8 cellular contexts compared by ENCODE assay signal in genomic region chr13:113152894-113153809, GRCh38. TPM values are rescaled to one million over a fixed set of nuclear protein-coding genes. Genes with fewer than 3 reads are reported as not detected.
DNase-seq lines count a peak whose midpoint lies in the region; FAIRE-seq and TF ChIP-seq lines count a peak whose summit lies in the region.

No MANE protein-coding gene starts in this region.

- peak overlapping the region; percentile 66 for H3K4me3 Mint-ChIP-seq in activated naive CD8-positive, alpha-beta T cell treated with anti-CD3 and anti-CD28 coated beads for 36 hours

- H3K27ac Mint-ChIP-seq in activated naive CD8-positive, alpha-beta T cell treated with anti-CD3 and anti-CD28 coated beads for 36 hours: peak overlapping the region; percentile 61

- TF ChIP-seq CTCF in LNCaP clone FGC (IDR thresholded peaks at IDR 0.05; ENCODE audit: control insufficient read depth, extremely low read depth, insufficient read depth): no peak
- TF ChIP-seq CTCF in left ventricle myocardium inferior (IDR thresholded peaks at IDR 0.05; ENCODE audit: borderline replicate concordance): no peak

- no peaks in the 10 kb centered on the region for H3K9me3 ChIP-seq in left ventricle myocardium inferior (replicated peaks)

- H3K9me3 Mint-ChIP-seq in activated naive CD8-positive, alpha-beta T cell treated with anti-CD3 and anti-CD28 coated beads for 36 hours: peaks cover 8% of the 10 kb centered on the region

- DNase-seq in AG08395 (ENCODE audit: low spot score): peak; percentile 21
- peak; percentile 37 for DNase-seq in GM19239 (ENCODE audit: insufficient read length, low spot score)
- DNase-seq in LNCaP clone FGC (ENCODE audit: low read depth): no peak
- DNase-seq in activated naive CD8-positive, alpha-beta T cell treated with anti-CD3 and anti-CD28 coated beads for 36 hours: peak; percentile 18
- DNase-seq in left ventricle myocardium inferior: peak; percentile 48
- peak; percentile 40 for DNase-seq in putamen (ENCODE audit: low spot score)
- DNase-seq in NCI-H2196 treated with DMSO at 0.1 percent for 48 hours (lab: John Stamatoyannopoulos, UW; ENCODE audit: unreplicated experiment): no peak
- DNase-seq in central memory CD4-positive, alpha-beta T cell: no peak

- H3K4me3 ChIP-seq in LNCaP clone FGC (ENCODE audit: low read depth, low read length) (peak overlapping the region; percentile 50), left ventricle myocardium inferior (peak overlapping the region; percentile 67)

- no peak for FAIRE-seq in GM19239 (lab: Jason Lieb, UNC)

- H3K4me1 ChIP-seq in left ventricle myocardium inferior: peaks cover 23% of the 10 kb centered on the region

- H3K27ac ChIP-seq in left ventricle myocardium inferior (replicated peaks): peak overlapping the region; percentile 90

- H3K27me3 ChIP-seq in left ventricle myocardium inferior (ENCODE audit: low read depth): peaks cover 3% of the 10 kb centered on the region

- H3K4me1 Mint-ChIP-seq in activated naive CD8-positive, alpha-beta T cell treated with anti-CD3 and anti-CD28 coated beads for 36 hours: peaks cover 16% of the 10 kb centered on the region

- no peaks in the 10 kb centered on the region for H3K36me3 ChIP-seq in left ventricle myocardium inferior

- intact Hi-C loops in left ventricle myocardium inferior (cut with micrococcal nuclease): no loop called here

- peaks cover 25% of the 10 kb centered on the region for H3K27me3 Mint-ChIP-seq in activated naive CD8-positive, alpha-beta T cell treated with anti-CD3 and anti-CD28 coated beads for 36 hours

- H3K36me3 Mint-ChIP-seq in activated naive CD8-positive, alpha-beta T cell treated with anti-CD3 and anti-CD28 coated beads for 36 hours: peaks cover 1% of the 10 kb centered on the region

RNA-seq across cellular contexts. Expression of gene PROZ, which starts 5.3 kb away (rescaled TPM):
- under 1 TPM in 1 of 2 experiments, not detected in 1; 0.14 TPM for total RNA-seq in activated naive CD8-positive, alpha-beta T cell treated with anti-CD3 and anti-CD28 coated beads for 36 hours
- not detected for total RNA-seq in left ventricle myocardium inferior

RNA-seq across cellular contexts. Expression of gene F10, which starts 30.6 kb away (rescaled TPM):
- not detected for total RNA-seq in activated naive CD8-positive, alpha-beta T cell treated with anti-CD3 and anti-CD28 coated beads for 36 hours
- 3.5 TPM for total RNA-seq in left ventricle myocardium inferior

RNA-seq across cellular contexts. Expression of gene F7, which starts 47.6 kb away (rescaled TPM):
- total RNA-seq in activated naive CD8-positive, alpha-beta T cell treated with anti-CD3 and anti-CD28 coated beads for 36 hours: under 1 TPM; 0.49 to 0.94 TPM
- total RNA-seq in left ventricle myocardium inferior: not detected

RNA-seq across cellular contexts. Expression of gene PCID2, which starts 55.3 kb away (rescaled TPM):
- total RNA-seq in activated naive CD8-positive, alpha-beta T cell treated with anti-CD3 and anti-CD28 coated beads for 36 hours: 10 to 100 TPM; 65.6 TPM
- total RNA-seq in left ventricle myocardium inferior: 54.5 TPM

RNA-seq across cellular contexts. Expression of gene CUL4A, which starts 56.3 kb away (rescaled TPM):
- total RNA-seq in activated naive CD8-positive, alpha-beta T cell treated with anti-CD3 and anti-CD28 coated beads for 36 hours: 10 to 100 TPM; 87.7 to 88.9 TPM
- total RNA-seq in left ventricle myocardium inferior: 122 TPM

Comparison
In these comparisons a context has a peak if more than half of its experiments do, and no peak if none do; other contexts are left out.
1. DNase-seq: peak in AG08395 (single experiment), GM19239 (single experiment), activated naive CD8-positive, alpha-beta T cell treated with anti-CD3 and anti-CD28 coated beads for 36 hours (single experiment), left ventricle myocardium inferior (single experiment) and putamen (single experiment); none in LNCaP clone FGC (single experiment), NCI-H2196 treated with DMSO at 0.1 percent for 48 hours (single experiment) and central memory CD4-positive, alpha-beta T cell (single experiment).